In the genomic region with DNA sequence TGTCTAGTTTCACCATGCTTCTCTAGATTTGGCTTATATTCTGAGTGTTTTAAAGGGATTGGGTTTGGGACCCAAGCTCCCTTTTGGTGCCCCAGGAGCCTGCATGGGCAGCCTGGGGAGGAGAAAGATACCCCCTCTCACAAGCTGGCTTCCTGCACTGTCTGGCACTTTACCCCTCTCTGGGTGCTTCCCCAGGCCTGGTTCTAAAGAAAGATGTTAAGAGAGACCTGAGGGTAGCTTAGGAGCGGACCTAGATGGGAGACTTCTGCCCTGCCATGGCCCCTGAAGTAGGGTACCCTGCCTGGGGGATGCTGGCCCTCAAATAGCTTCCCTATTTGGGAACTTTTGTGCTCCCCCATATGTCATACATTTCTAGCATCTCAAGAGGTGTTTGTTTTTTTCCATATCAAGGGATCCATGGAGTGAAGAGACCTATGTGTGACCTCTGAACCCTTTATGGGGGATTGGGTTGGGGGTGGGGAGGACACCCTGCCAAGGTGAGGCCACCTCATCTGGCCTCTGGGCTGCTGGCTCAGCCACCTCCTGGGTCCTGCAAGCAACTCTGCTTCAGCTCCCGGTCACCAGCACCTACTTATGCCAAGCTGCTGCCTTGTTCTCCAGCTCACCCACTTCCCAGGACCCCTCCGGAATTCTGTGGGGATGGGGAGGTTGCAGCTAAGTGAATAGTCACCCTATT, we compare ENCODE assay signal across 30 cellular contexts. TPM values are rescaled to one million over a fixed set of nuclear protein-coding genes. Genes with fewer than 3 reads are reported as not detected.
DNase-seq lines count a peak whose midpoint lies in the region; ATAC-seq and TF ChIP-seq lines count a peak whose summit lies in the region.
"Had no signal": no experiment of that assay in that cellular context is flagged by ENCODE, and none has a peak within 500 bp of the region (broad histone marks: within the 10 kb centered on the region; RNA-seq: fewer than 3 reads in every experiment).

No MANE protein-coding gene starts in this region.

- POLR2A ChIA-PET in A673 (lab: Charles Lee; ENCODE audit: low non-redundant PET) = no interaction called here
- POLR2A ChIA-PET in naive thymus-derived CD4-positive, alpha-beta T cell (lab: Charles Lee) = no interaction called here

- H4K8ac ChIP-seq in H9 (replicated peaks; ENCODE audit: insufficient read length, low read depth, low read length) = no peak overlapping the region

- no peak overlapping the region for H2AK5ac ChIP-seq in H9 (ENCODE audit: insufficient read length, low read length)

- peaks cover 58 to 61% of the 10 kb centered on the region in 2 experiments for H3K4me1 Mint-ChIP-seq in H9
- H3K4me1 Mint-ChIP-seq in naive thymus-derived CD4-positive, alpha-beta T cell = peaks cover 5 to 52% (median 29%) of the 10 kb centered on the region in 7 donors

- peaks cover 0 to 3% (median 0%) of the 10 kb centered on the region in 3 experiments; a peak in 2 of 7 replicates for H3K36me3 Mint-ChIP-seq in H9 (ENCODE audit: insufficient read depth in 1 of 3, low read depth in 3 of 3)
- peaks cover 0 to 16% (median 0%) of the 10 kb centered on the region in 5 donors for H3K36me3 Mint-ChIP-seq in naive thymus-derived CD4-positive, alpha-beta T cell
- H3K36me3 Mint-ChIP-seq: natural killer cell treated with Interleukin-12 subunit alpha and Interleukin-12 subunit beta and Interleukin-15 and Interleukin-18, amount 100 ng/mL, for 72 hours had no signal

- H3T11ph ChIP-seq in H9 (ENCODE audit: low read length) = no peak overlapping the region

- H3K4ac ChIP-seq in H9 (ENCODE audit: low read depth, low read length) = no peak overlapping the region

- no peak overlapping the region for H3K4me2 ChIP-seq in H9 (ENCODE audit: insufficient read depth, insufficient read length, low read length)

- no peak overlapping the region for H3K23ac ChIP-seq in H9 (ENCODE audit: insufficient read length, low read depth, low read length)

- H2BK5ac ChIP-seq in H9 (ENCODE audit: insufficient read length, low read length) = no peak overlapping the region

- WGBS in H9 (ENCODE audit: extremely low coverage, insufficient read length, low lambda C conversion rate) = no CpG with 5 or more reads among the region's 3 CpGs
- WGBS in gastroesophageal sphincter (ENCODE audit: low coverage in 1 of 2), 2 donors = 27% methylated on average over 2 of the region's 3 CpGs; no CpG with 5 or more reads in 1 of the 2 donors

- no peak overlapping the region; a peak in 1 of 7 replicates for H3K27ac Mint-ChIP-seq in H9
- H3K27ac Mint-ChIP-seq in naive thymus-derived CD4-positive, alpha-beta T cell = no peak overlapping the region
- H3K27ac Mint-ChIP-seq: natural killer cell treated with Interleukin-12 subunit alpha and Interleukin-12 subunit beta and Interleukin-15 and Interleukin-18, amount 100 ng/mL, for 72 hours; stimulated activated naive CD8-positive, alpha-beta T cell treated with anti-CD3 and anti-CD28 coated beads, Interleukin-15, Interleukin-2, amounts not matched to agents 100 ng/mL and 50 ng/mL, for 24 hours had no signal

- no TSS peak for BruUV-seq in A673 (replicated peaks; lab: Mats Ljungman, UMichigan)

- no peak overlapping the region for H3K18ac ChIP-seq in H9 (ENCODE audit: insufficient read length, low read depth, low read length)

- no peaks in the 10 kb centered on the region for H3K23me2 ChIP-seq in H9 (ENCODE audit: insufficient read length, low read depth, low read length, poor library complexity, severe bottlenecking)

- intact Hi-C loops in A673 (cut with micrococcal nuclease; ENCODE audit: unreplicated experiment) = loop anchor here (5.0 kb wide), 1 partner anchor 105 kb away; no protein-coding TSS in a partner anchor
- intact Hi-C loops in naive thymus-derived CD4-positive, alpha-beta T cell (cut with micrococcal nuclease) = no loop called here

- H3K4me1 ChIP-seq in A673 (ENCODE audit: insufficient read depth, low read length, poor library complexity, severe bottlenecking) (peaks cover 65% of the 10 kb centered on the region), H9 (ENCODE audit: insufficient read depth, low read length) (peaks cover 15% of the 10 kb centered on the region), gastroesophageal sphincter (peaks cover 14 to 93% (median 25%) of the 10 kb centered on the region in 3 donors), rectal smooth muscle tissue (ENCODE audit: control insufficient read depth, insufficient read depth, low read length) (peaks cover 27% of the 10 kb centered on the region)
- peaks cover 0 to 8% of the 10 kb centered on the region in 2 donors for H3K4me1 ChIP-seq in naive thymus-derived CD4-positive, alpha-beta T cell (ENCODE audit: control insufficient read depth in 2 of 2, insufficient read depth in 2 of 2, low read length in 2 of 2)

- no peak overlapping the region for H2AFZ ChIP-seq in H9 (ENCODE audit: low read length)

- H2BK120ac ChIP-seq in H9 (ENCODE audit: low read depth, low read length, poor library complexity, severe bottlenecking) = no peak overlapping the region

- H3K27ac ChIP-seq in A673 (ENCODE audit: low read depth, low read length, poor library complexity, severe bottlenecking) (peak overlapping the region; percentile 27), H9 (ENCODE audit: insufficient read length, low read depth, low read length) (no peak overlapping the region), gastroesophageal sphincter (peak overlapping the region in 3 of 4 donors; percentile 67 to 83 (median 81)), rectal smooth muscle tissue (ENCODE audit: low read depth, low read length) (peak overlapping the region; percentile 55)
- no peak overlapping the region for H3K27ac ChIP-seq in naive thymus-derived CD4-positive, alpha-beta T cell (ENCODE audit: low read depth, low read length)
- H3K27ac ChIP-seq: BLaER1, ovary, vagina, VCaP had no signal

- H3K27me3 Mint-ChIP-seq in H9 (ENCODE audit: low read depth) = peaks cover 4% of the 10 kb centered on the region
- H3K27me3 Mint-ChIP-seq in naive thymus-derived CD4-positive, alpha-beta T cell = no peaks in the 10 kb centered on the region

- H3K9ac ChIP-seq in H9 (ENCODE audit: extremely low read depth, insufficient read length, low read length) = no peak overlapping the region
- no peak overlapping the region for H3K9ac ChIP-seq in rectal smooth muscle tissue (ENCODE audit: low read length)
- H3K9ac ChIP-seq: BLaER1 had no signal

- ATAC-seq in gastroesophageal sphincter = no peak
- ATAC-seq in naive thymus-derived CD4-positive, alpha-beta T cell = no peak
- ATAC-seq: GM12878; HepG2; natural killer cell treated with Interleukin-12 subunit alpha and Interleukin-12 subunit beta and Interleukin-15 and Interleukin-18, amount 100 ng/mL, for 72 hours had no signal

- CTCF ChIA-PET in A673 (lab: Charles Lee) = interaction anchor here (0.6 kb wide), 2 partner anchors 15 to 165 kb away, joined by 3 read pairs; no protein-coding TSS in a partner anchor
- CTCF ChIA-PET in naive thymus-derived CD4-positive, alpha-beta T cell (lab: Charles Lee) = interaction anchor here (0.7 to 2.9 kb wide), 10 partner anchors 8 to 220 kb away, joined by 3 to 13 read pairs (median 5); no protein-coding TSS in a partner anchor

- no peaks in the 10 kb centered on the region for H4K20me1 ChIP-seq in H9 (ENCODE audit: control insufficient read depth, insufficient read depth, insufficient read length)
- H4K20me1 ChIP-seq: BLaER1 had no signal

- no peak overlapping the region for H3K14ac ChIP-seq in H9 (ENCODE audit: insufficient read depth, low read length)

- DNase-seq in A673 (ENCODE audit: low spot score) = no peak
- DNase-seq in H9 = peak; percentile 15
- DNase-seq in naive thymus-derived CD4-positive, alpha-beta T cell = no peak
- DNase-seq in NCI-H526 treated with DMSO at 0.1 percent for 48 hours (lab: John Stamatoyannopoulos, UW) = no peak
- no peak for DNase-seq in NCI-H2196 treated with DMSO at 0.1 percent for 48 hours (lab: John Stamatoyannopoulos, UW; ENCODE audit: unreplicated experiment)
- DNase-seq: activated CD4-positive, alpha-beta T cell treated with anti-CD3 and anti-CD28 coated beads, Interleukin-2, amount 50 U/mL, for 1 hour; activated naive CD4-positive, alpha-beta T cell treated with Interleukin-2 at 50 U/mL for 16 hours; central memory CD4-positive, alpha-beta T cell; cortex of kidney; DMS153; effector memory CD4-positive, alpha-beta T cell; erythroblast; glutamatergic neuron; MM.1S; NCI-H1930; NCI-H526; ovary; retina; SIG-M5; stimulated activated CD4-positive, alpha-beta T cell treated with anti-CD3 and anti-CD28 coated beads, Interleukin-2, amount 100 ng/mL, for 24 hours; SW 1271 had no signal

- H3K56ac ChIP-seq in H9 (ENCODE audit: insufficient read length, low read depth, low read length) = no peak overlapping the region

- H3K9me3 Mint-ChIP-seq in H9 = no peaks in the 10 kb centered on the region; a peak in 1 of 5 replicates
- no peaks in the 10 kb centered on the region for H3K9me3 Mint-ChIP-seq in naive thymus-derived CD4-positive, alpha-beta T cell
- H3K9me3 Mint-ChIP-seq: natural killer cell treated with Interleukin-12 subunit alpha and Interleukin-12 subunit beta and Interleukin-15 and Interleukin-18, amount 100 ng/mL, for 72 hours; stimulated activated naive CD8-positive, alpha-beta T cell treated with anti-CD3 and anti-CD28 coated beads, Interleukin-15, Interleukin-2, amounts not matched to agents 100 ng/mL and 50 ng/mL, for 24 hours had no signal

- H2BK15ac ChIP-seq in H9 (ENCODE audit: low read depth, low read length) = no peak overlapping the region

- H3K36me3 ChIP-seq in A673 (ENCODE audit: insufficient read depth, low read length, poor library complexity, severe bottlenecking) = no peaks in the 10 kb centered on the region
- no peaks in the 10 kb centered on the region for H3K36me3 ChIP-seq in gastroesophageal sphincter
- no peaks in the 10 kb centered on the region for H3K36me3 ChIP-seq in rectal smooth muscle tissue (ENCODE audit: control insufficient read depth, insufficient read depth, low read length)
- no peaks in the 10 kb centered on the region for H3K36me3 ChIP-seq in naive thymus-derived CD4-positive, alpha-beta T cell (ENCODE audit: control insufficient read depth in 2 of 3, insufficient read depth in 3 of 3, low read length in 3 of 3)
- H3K36me3 ChIP-seq: BLaER1, ovary, vagina had no signal

- no peak for TF ChIP-seq POLR2A in gastroesophageal sphincter (IDR thresholded peaks at IDR 0.05)

- H2BK12ac ChIP-seq in H9 (ENCODE audit: insufficient read length, low read depth, low read length) = no peak overlapping the region

- H3K9me3 ChIP-seq in A673 (ENCODE audit: low read depth, low read length, poor library complexity, severe bottlenecking) = no peaks in the 10 kb centered on the region
- H3K9me3 ChIP-seq in H9 (ENCODE audit: control insufficient read depth, low read depth, low read length) = no peaks in the 10 kb centered on the region
- no peaks in the 10 kb centered on the region for H3K9me3 ChIP-seq in gastroesophageal sphincter
- H3K9me3 ChIP-seq in naive thymus-derived CD4-positive, alpha-beta T cell (ENCODE audit: control insufficient read depth in 2 of 3, low read length in 3 of 3) = no peaks in the 10 kb centered on the region
- H3K9me3 ChIP-seq: BLaER1, ovary, vagina had no signal

- H4K91ac ChIP-seq in H9 (ENCODE audit: insufficient read length, low read depth, low read length) = no peak overlapping the region

- H3K79me2 ChIP-seq in H9 (ENCODE audit: insufficient read depth, low read length) = no peaks in the 10 kb centered on the region

- no peak for TF ChIP-seq EP300 in gastroesophageal sphincter (IDR thresholded peaks at IDR 0.05)

- H3K79me1 ChIP-seq in H9 (ENCODE audit: insufficient read depth, low read depth, low read length, poor library complexity, severe bottlenecking) = no peaks in the 10 kb centered on the region

- H3K4me3 Mint-ChIP-seq in H9 = no peak overlapping the region
- H3K4me3 Mint-ChIP-seq in naive thymus-derived CD4-positive, alpha-beta T cell = no peak overlapping the region
- H3K4me3 Mint-ChIP-seq: natural killer cell treated with Interleukin-12 subunit alpha and Interleukin-12 subunit beta and Interleukin-15 and Interleukin-18, amount 100 ng/mL, for 72 hours; stimulated activated naive CD8-positive, alpha-beta T cell treated with anti-CD3 and anti-CD28 coated beads, Interleukin-15, Interleukin-2, amounts not matched to agents 100 ng/mL and 50 ng/mL, for 24 hours had no signal

- no peak overlapping the region for H3K4me3 ChIP-seq in A673 (ENCODE audit: low read depth, low read length, poor library complexity, severe bottlenecking)
- H3K4me3 ChIP-seq in gastroesophageal sphincter = no peak overlapping the region
- H3K4me3 ChIP-seq in rectal smooth muscle tissue (ENCODE audit: low read length) = no peak overlapping the region
- H3K4me3 ChIP-seq in naive thymus-derived CD4-positive, alpha-beta T cell (ENCODE audit: low read length) = no peak overlapping the region
- H3K4me3 ChIP-seq: BLaER1, GM12878, ovary, vagina had no signal

- H4K5ac ChIP-seq in H9 (ENCODE audit: insufficient read length, low read depth, low read length) = no peak overlapping the region

- H3K27me3 ChIP-seq in A673 (replicated peaks; ENCODE audit: insufficient read depth, low read depth, low read length, poor library complexity) (no peaks in the 10 kb centered on the region), H9 (ENCODE audit: insufficient read depth, low read length) (no peaks in the 10 kb centered on the region; the same call in 1 of the 2 replicates), gastroesophageal sphincter (no peaks in the 10 kb centered on the region), rectal smooth muscle tissue (ENCODE audit: control insufficient read depth, insufficient read depth, low read length) (no peaks in the 10 kb centered on the region)
- no peaks in the 10 kb centered on the region for H3K27me3 ChIP-seq in naive thymus-derived CD4-positive, alpha-beta T cell (ENCODE audit: control insufficient read depth in 2 of 2, insufficient read depth in 2 of 2, low read length in 2 of 2)
- H3K27me3 ChIP-seq: BLaER1, ovary, vagina had no signal

- H2BK20ac ChIP-seq in H9 (ENCODE audit: low read depth, low read length, poor library complexity, severe bottlenecking) = no peak overlapping the region

- no peak for TF ChIP-seq CTCF in A673 (conservative IDR thresholded peaks at IDR 0.05; ENCODE audit: low read depth, low read length)
- no peak for TF ChIP-seq CTCF in H9 (conservative IDR thresholded peaks at IDR 0.05)
- no peak for TF ChIP-seq CTCF in gastroesophageal sphincter (IDR thresholded peaks at IDR 0.05)

RNA-seq across cellular contexts. Expression of a gene that starts 50.2 kb away (rescaled TPM):
- total RNA-seq in A673 (2021) = 2.8 and 5.8 TPM in 2 replicates
- total RNA-seq in H9 (2021) = 25.3 and 26.5 TPM in 2 replicates
- 10 to 100 TPM; 31.1 to 74.6 (median 34.7) TPM for total RNA-seq in gastroesophageal sphincter
- 10 to 100 TPM in 4 of 5 experiments, 1 to 10 TPM in 1; 9.1 to 57.0 (median 40.7) TPM for total RNA-seq in naive thymus-derived CD4-positive, alpha-beta T cell
- 10 to 100 TPM in 1 of 2 donors, 1 to 10 TPM in 1; 8.8 to 21.7 TPM for polyA plus RNA-seq in naive thymus-derived CD4-positive, alpha-beta T cell
- total RNA-seq: HepG2 had no signal
- polyA plus RNA-seq: HepG2 had no signal

Comparison
In these comparisons a context has a peak if more than half of its experiments do, and no peak if none do; other contexts are left out.
1. H3K27ac ChIP-seq: peak in A673 (single experiment), gastroesophageal sphincter (3 of 4) and rectal smooth muscle tissue (single experiment); none in H9 (single experiment) and naive thymus-derived CD4-positive, alpha-beta T cell (single experiment).